In genomic region chr12:10722905-10723866, GRCh38 we compare ENCODE assay signal across 8 cellular contexts. TPM values are rescaled to one million over a fixed set of nuclear protein-coding genes. Genes with fewer than 3 reads are reported as not detected.
DNase-seq lines count a peak whose midpoint lies in the region; ATAC-seq, FAIRE-seq and TF ChIP-seq lines count a peak whose summit lies in the region.

Gene YBX3 (minus strand): TSS chr12:10723323. CDS start chr12:10723111, 212 bp downstream.

- H3K27me3 ChIP-seq in BLaER1 = no peaks in the 10 kb centered on the region
- no peaks in the 10 kb centered on the region for H3K27me3 ChIP-seq in thoracic aorta (replicated peaks; ENCODE audit: insufficient read depth)

- peak within 1 kb of the TSS; percentile 94 for H3K9ac ChIP-seq in BLaER1

- H3K4me3 ChIP-seq in BLaER1 (peak within 1 kb of the TSS; percentile 92), thoracic aorta (peak within 1 kb of the TSS; percentile 98)

- H3K9me3 Mint-ChIP-seq in activated naive CD4-positive, alpha-beta T cell treated with anti-CD3 and anti-CD28 coated beads, Interleukin-2, amount 50 U/mL, for 72 hours = no peaks in the 10 kb centered on the region

- TF ChIP-seq CTCF in thoracic aorta (IDR thresholded peaks at IDR 0.05) = no peak

- DNase-seq in GM19239 (ENCODE audit: insufficient read length, low spot score) (peak; percentile 69), RCC 7860 (ENCODE audit: low spot score) (peak; percentile 50), glomerular endothelial cell (ENCODE audit: extremely low read depth, low read depth, low spot score) (no peak), nucleus accumbens (lab: John Stamatoyannopoulos, UW) (peak in 52 of 56 donors; percentile 7 to 76 (median 35)), thoracic aorta (ENCODE audit: low spot score) (peak; percentile 50)
- peak; percentile 65 to 72 for DNase-seq in activated naive CD4-positive, alpha-beta T cell treated with anti-CD3 and anti-CD28 coated beads, Interleukin-2, amount 50 U/mL, for 72 hours (ENCODE audit: low spot score in 2 of 2)

- no peaks in the 10 kb centered on the region for H3K9me3 ChIP-seq in BLaER1
- no peaks in the 10 kb centered on the region for H3K9me3 ChIP-seq in thoracic aorta

- H3K4me1 ChIP-seq in BLaER1 (peaks cover 47% of the 10 kb centered on the region), thoracic aorta (ENCODE audit: control insufficient read depth in 1 of 2, low read depth in 2 of 2) (peaks cover 19 to 38% of the 10 kb centered on the region in 2 donors)

- peak; percentile 52 for ATAC-seq in HG03439 (IDR thresholded peaks at IDR 0.05; ENCODE audit: unreplicated experiment)
- ATAC-seq in activated naive CD4-positive, alpha-beta T cell treated with anti-CD3 and anti-CD28 coated beads, Interleukin-2, amount 50 U/mL, for 72 hours = peak; percentile 60
- peak; percentile 25 for ATAC-seq in thoracic aorta (ENCODE audit: insufficient number of reproducible peaks, low FRiP score, low read depth)

- peaks cover 42% of the 10 kb centered on the region for H4K20me1 ChIP-seq in BLaER1

- H3K36me3 ChIP-seq in BLaER1 (no peaks in the 10 kb centered on the region; the same call in 1 of the 2 replicates), thoracic aorta (no peaks in the 10 kb centered on the region)

- peak within 1 kb of the TSS; percentile 93 to 97 for H3K27ac Mint-ChIP-seq in activated naive CD4-positive, alpha-beta T cell treated with anti-CD3 and anti-CD28 coated beads, Interleukin-2, amount 50 U/mL, for 72 hours

- peaks cover 10 to 19% of the 10 kb centered on the region in 2 donors for H3K36me3 Mint-ChIP-seq in activated naive CD4-positive, alpha-beta T cell treated with anti-CD3 and anti-CD28 coated beads, Interleukin-2, amount 50 U/mL, for 72 hours

- H3K27ac ChIP-seq in BLaER1 = peak within 1 kb of the TSS; percentile 94
- H3K27ac ChIP-seq in thoracic aorta = peak within 1 kb of the TSS; percentile 100

- FAIRE-seq in GM19239 (lab: Jason Lieb, UNC) (no peak), RCC 7860 (lab: Jason Lieb, UNC) (no peak)

- H3K4me2 ChIP-seq in BLaER1 = peak within 1 kb of the TSS; percentile 83

RNA-seq across cellular contexts. Expression of gene YBX3, which starts in this region (rescaled TPM):
- 100 to 1,000 TPM in 1 of 2 donors, 10 to 100 TPM in 1; 44.9 to 156 TPM for total RNA-seq in activated naive CD4-positive, alpha-beta T cell treated with anti-CD3 and anti-CD28 coated beads, Interleukin-2, amount 50 U/mL, for 72 hours
- 335 and 368 TPM in 2 replicates for total RNA-seq in glomerular endothelial cell
- total RNA-seq in thoracic aorta = 100 to 1,000 TPM; 238 to 630 TPM
